Comparison of ENCODE assay signal across 1 cellular context in the genomic region with DNA sequence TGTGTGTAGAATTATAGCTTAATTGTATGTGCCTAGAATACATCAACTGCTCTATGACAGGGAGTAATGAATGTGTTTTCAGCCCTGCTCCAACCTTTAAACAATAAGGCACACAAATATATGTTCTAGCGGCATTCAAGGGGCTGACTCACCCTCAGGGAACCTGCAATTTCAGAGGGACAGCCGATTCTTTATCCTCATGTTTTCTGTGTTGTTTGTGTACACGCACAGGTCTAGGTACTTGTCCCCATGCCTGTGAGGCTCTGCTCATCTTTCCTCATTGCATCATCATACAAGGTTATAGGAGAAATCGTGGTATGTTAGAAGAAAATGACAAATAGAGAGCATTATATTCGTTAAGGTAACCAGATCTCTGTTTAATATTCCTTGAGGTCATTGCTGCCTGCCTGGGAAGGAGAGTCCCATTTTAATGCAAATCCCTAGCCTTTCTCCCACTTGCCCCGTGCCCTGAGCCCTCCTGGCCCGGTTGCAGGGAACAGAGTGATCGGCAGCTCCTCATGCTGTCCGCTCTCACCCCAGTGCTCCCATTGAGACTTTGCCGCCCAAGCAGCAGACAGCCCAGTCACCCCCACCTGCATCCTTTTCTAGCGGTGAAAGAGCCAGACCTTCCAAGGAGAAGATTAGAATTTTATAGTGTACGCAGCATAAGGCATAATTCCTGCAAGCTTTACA.
TF ChIP-seq lines count a peak whose summit lies in the region.

No MANE protein-coding gene starts in this region.

TF ChIP-seq in H1, 55 proteins besides CTCF, POLR2A, EP300 and RAD21 (continued from another document):
- 0 out of 2 replicates have a peak, but pooled peaks have one; percentile 17 for TF ChIP-seq ATF2 (IDR thresholded peaks at IDR 0.05; ENCODE audit: low read length)
- TF ChIP-seq KDM1A (IDR thresholded peaks at IDR 0.05; ENCODE audit: borderline replicate concordance, low read length) = peak; percentile 68; the same call in 1 of the 2 replicates
- no peak for TF ChIP-seq HDAC6 (IDR thresholded peaks at IDR 0.05; ENCODE audit: low read depth, low read length)
